Comparison of ENCODE assay signal across 24 cellular contexts in the genomic region with DNA sequence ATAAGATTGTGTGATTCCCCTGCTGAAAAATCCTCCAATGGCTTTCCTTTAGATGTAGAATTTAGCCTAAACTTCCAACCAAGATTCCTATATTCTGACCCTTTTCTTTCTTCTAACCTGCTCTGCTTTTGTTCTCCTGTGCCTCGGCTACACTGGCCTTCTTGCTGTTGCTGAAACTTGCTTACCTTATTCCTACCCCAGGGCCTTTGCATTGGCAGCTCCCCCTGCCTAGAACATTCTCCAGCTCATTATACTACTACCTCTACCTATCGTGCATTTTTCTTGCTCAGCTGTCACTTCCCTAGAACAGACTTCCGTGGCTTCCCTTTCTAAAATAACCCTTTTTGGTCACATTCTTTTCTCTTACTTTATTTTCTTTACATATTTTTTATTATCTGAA. TPM values are rescaled to one million over a fixed set of nuclear protein-coding genes. Genes with fewer than 3 reads are reported as not detected.
DNase-seq lines count a peak whose midpoint lies in the region; ATAC-seq, FAIRE-seq and TF ChIP-seq lines count a peak whose summit lies in the region.
"Had no signal": no experiment of that assay in that cellular context is flagged by ENCODE, and none has a peak within 500 bp of the region (broad histone marks: within the 10 kb centered on the region; RNA-seq: fewer than 3 reads in every experiment).

No MANE protein-coding gene starts in this region.

- no peaks in the 10 kb centered on the region for H4K20me1 ChIP-seq in astrocyte (ENCODE audit: insufficient read depth, low read length)
- H4K20me1 ChIP-seq: BLaER1 treated with 17β-estradiol and CSF1 and Interleukin-3, amounts not matched to agents 10 nM and 100 nM had no signal

- H3K79me1 ChIP-seq in mesenchymal stem cell (replicated peaks; ENCODE audit: low read length, poor library complexity, severe bottlenecking): peaks cover 9% of the 10 kb centered on the region

- no TSS peak for BruUV-seq in Calu3 (replicated peaks; lab: Mats Ljungman, UMichigan)

- H3K4me3 ChIP-seq in left ventricle myocardium inferior (no peak overlapping the region), astrocyte (ENCODE audit: insufficient read depth, low read depth, low read length) (no peak overlapping the region), mesenchymal stem cell (ENCODE audit: insufficient read depth in 1 of 2, low read depth in 1 of 2, low read length in 2 of 2) (no peak overlapping the region)
- H3K4me3 ChIP-seq: A549; BLaER1 treated with 17β-estradiol and CSF1 and Interleukin-3, amounts not matched to agents 10 nM and 100 nM; GM23338; HAP-1 had no signal

- intact Hi-C loops in left ventricle myocardium inferior (cut with micrococcal nuclease): no loop called here
- intact Hi-C loops in Right ventricle myocardium superior (cut with DNase I): no loop called here
- intact Hi-C loops in Calu3 (cut with micrococcal nuclease; ENCODE audit: unreplicated experiment): no loop called here

- H3K23ac ChIP-seq in mesenchymal stem cell (ENCODE audit: low read length in 2 of 2): no peak overlapping the region

- H3K18ac ChIP-seq in mesenchymal stem cell (ENCODE audit: low read depth in 1 of 2, low read length in 2 of 2): no peak overlapping the region

- H3K27ac ChIP-seq in left ventricle myocardium inferior (replicated peaks) (peak overlapping the region; percentile 3), astrocyte (ENCODE audit: low read depth, low read length) (no peak overlapping the region), mesenchymal stem cell (ENCODE audit: low read length, poor library complexity, severe bottlenecking) (peak overlapping the region; percentile 25)
- H3K27ac ChIP-seq: A549; BLaER1 treated with 17β-estradiol and CSF1 and Interleukin-3, amounts not matched to agents 10 nM and 100 nM had no signal

- CTCF ChIA-PET in Calu3 (lab: Charles Lee): no interaction called here

- no peaks in the 10 kb centered on the region for H3K9me3 ChIP-seq in left ventricle myocardium inferior (replicated peaks)
- no peaks in the 10 kb centered on the region for H3K9me3 ChIP-seq in astrocyte (ENCODE audit: insufficient read depth, low read depth, low read length)
- no peaks in the 10 kb centered on the region for H3K9me3 ChIP-seq in mesenchymal stem cell (ENCODE audit: control insufficient read depth, low read length)
- H3K9me3 ChIP-seq: A549; BE2C; BLaER1 treated with 17β-estradiol and CSF1 and Interleukin-3, amounts not matched to agents 10 nM and 100 nM; HAP-1 had no signal

- no peak overlapping the region for H2BK15ac ChIP-seq in mesenchymal stem cell (ENCODE audit: low read depth, poor library complexity, severe bottlenecking)

- H3K4me1 ChIP-seq in left ventricle myocardium inferior (peaks cover 43% of the 10 kb centered on the region), astrocyte (ENCODE audit: insufficient read depth, low read length) (no peaks in the 10 kb centered on the region), mesenchymal stem cell (ENCODE audit: control insufficient read depth, insufficient read depth, low read depth, low read length) (peaks cover 5% of the 10 kb centered on the region)

- H3K4me2 ChIP-seq in astrocyte (ENCODE audit: low read length): no peak overlapping the region
- no peak overlapping the region for H3K4me2 ChIP-seq in mesenchymal stem cell (ENCODE audit: low read length, poor library complexity, severe bottlenecking)
- H3K4me2 ChIP-seq: A549; BLaER1 treated with 17β-estradiol and CSF1 and Interleukin-3, amounts not matched to agents 10 nM and 100 nM; GM23338 had no signal

- no peak overlapping the region for H2BK5ac ChIP-seq in mesenchymal stem cell (ENCODE audit: low read depth, low read length, poor library complexity, severe bottlenecking)

- H3K36me3 Mint-ChIP-seq in HFFc6 (ENCODE audit: low read depth): peaks cover 25% of the 10 kb centered on the region
- H3K36me3 Mint-ChIP-seq in astrocyte (ENCODE audit: low read depth, unreplicated experiment): peaks cover 3% of the 10 kb centered on the region
- H3K36me3 Mint-ChIP-seq in Calu3 (ENCODE audit: insufficient read depth, unreplicated experiment): no peaks in the 10 kb centered on the region
- H3K36me3 Mint-ChIP-seq: CD14-positive monocyte; CD8-positive, alpha-beta memory T cell had no signal

- no peak overlapping the region for H2AFZ ChIP-seq in astrocyte (ENCODE audit: low read depth, low read length)
- H2AFZ ChIP-seq in mesenchymal stem cell (ENCODE audit: low read depth, low read length): no peak overlapping the region
- H2AFZ ChIP-seq: GM23338 had no signal

- peak overlapping the region; percentile 29; the same call in 1 of the 2 replicates for H3K27ac Mint-ChIP-seq in HFFc6
- H3K27ac Mint-ChIP-seq in astrocyte (ENCODE audit: unreplicated experiment): no peak overlapping the region
- H3K27ac Mint-ChIP-seq in Calu3 (ENCODE audit: unreplicated experiment): no peak overlapping the region
- H3K27ac Mint-ChIP-seq: CD14-positive monocyte; CD4-positive, alpha-beta T cell; CD8-positive, alpha-beta memory T cell; GM23338 had no signal

- H3K4me3 Mint-ChIP-seq in HFFc6 (no peak overlapping the region), astrocyte (ENCODE audit: unreplicated experiment) (peak overlapping the region; percentile 58), Calu3 (ENCODE audit: low read depth, unreplicated experiment) (no peak overlapping the region)
- H3K4me3 Mint-ChIP-seq: CD14-positive monocyte; CD4-positive, alpha-beta T cell; CD8-positive, alpha-beta memory T cell; GM23338 had no signal

- H3K27me3 ChIP-seq in left ventricle myocardium inferior (ENCODE audit: low read depth) (no peaks in the 10 kb centered on the region), astrocyte (ENCODE audit: insufficient read depth, low read length) (no peaks in the 10 kb centered on the region), mesenchymal stem cell (ENCODE audit: control insufficient read depth in 1 of 2, insufficient read depth in 1 of 2, low read length in 2 of 2) (no peaks in the 10 kb centered on the region)
- H3K27me3 ChIP-seq: BE2C; BLaER1 treated with 17β-estradiol and CSF1 and Interleukin-3, amounts not matched to agents 10 nM and 100 nM had no signal

- WGBS in mesenchymal stem cell: 92% methylated on average over 2 of the region's 3 CpGs

- no peaks in the 10 kb centered on the region for H3K9me3 Mint-ChIP-seq in HFFc6
- no peaks in the 10 kb centered on the region for H3K9me3 Mint-ChIP-seq in astrocyte (ENCODE audit: unreplicated experiment)
- no peaks in the 10 kb centered on the region for H3K9me3 Mint-ChIP-seq in Calu3 (ENCODE audit: low read depth, unreplicated experiment)
- H3K9me3 Mint-ChIP-seq: CD14-positive monocyte; CD4-positive, alpha-beta T cell; GM23338 had no signal

- H3K14ac ChIP-seq in mesenchymal stem cell (ENCODE audit: low read length in 2 of 2): no peak overlapping the region

- DNase-seq in left ventricle myocardium inferior (no peak), Right ventricle myocardium superior (no peak), HFFc6 (no peak), astrocyte (ENCODE audit: low read depth) (no peak), mesenchymal stem cell (no peak), Calu3 (no peak)
- DNase-seq in activated CD4-positive, alpha-beta T cell treated with anti-CD3 and anti-CD28 coated beads, Interleukin-2, amount 50 U/mL, for 4 hours: no peak
- DNase-seq: 8988T; ACHN; AML-193; BE2C; CD4-positive, alpha-beta T cell; CD8-positive, alpha-beta memory T cell; DMS53; DMS79 treated with DMSO at 0.1 percent for 48 hours; GF-D8 had no signal

- no peaks in the 10 kb centered on the region for H3K79me2 ChIP-seq in astrocyte (ENCODE audit: insufficient read depth, low read length)

- TF ChIP-seq CTCF in left ventricle myocardium inferior (IDR thresholded peaks at IDR 0.05; ENCODE audit: borderline replicate concordance) (no peak), HFFc6 (IDR thresholded peaks at IDR 0.05) (no peak), astrocyte (IDR thresholded peaks at IDR 0.05; ENCODE audit: insufficient read depth, low read depth, low read length) (no peak), Calu3 (IDR thresholded peaks at IDR 0.05; ENCODE audit: unreplicated experiment) (no peak)

- peak overlapping the region; percentile 53 for H4K8ac ChIP-seq in mesenchymal stem cell (ENCODE audit: low read length)

- H3K4me1 Mint-ChIP-seq in HFFc6 (ENCODE audit: low read depth): peaks cover 63% of the 10 kb centered on the region
- peaks cover 16% of the 10 kb centered on the region for H3K4me1 Mint-ChIP-seq in astrocyte (ENCODE audit: low read depth, unreplicated experiment)
- H3K4me1 Mint-ChIP-seq in Calu3 (ENCODE audit: low read depth, unreplicated experiment): peaks cover 11% of the 10 kb centered on the region
- H3K4me1 Mint-ChIP-seq: CD8-positive, alpha-beta memory T cell had no signal

- H3K27me3 Mint-ChIP-seq in HFFc6 (ENCODE audit: insufficient read depth) (peaks cover 7% of the 10 kb centered on the region), astrocyte (ENCODE audit: low read depth, unreplicated experiment) (no peaks in the 10 kb centered on the region), Calu3 (ENCODE audit: unreplicated experiment) (no peaks in the 10 kb centered on the region)
- H3K27me3 Mint-ChIP-seq: CD4-positive, alpha-beta T cell; CD8-positive, alpha-beta memory T cell had no signal

- FAIRE-seq in astrocyte (lab: Jason Lieb, UNC): no peak
- FAIRE-seq: GM12891, GM18507, H54 had no signal

- no peak overlapping the region for H2BK120ac ChIP-seq in mesenchymal stem cell (ENCODE audit: low read depth, low read length)

- H2AK5ac ChIP-seq in mesenchymal stem cell (ENCODE audit: low read length, severe bottlenecking): no peak overlapping the region

- H4K91ac ChIP-seq in mesenchymal stem cell (ENCODE audit: low read length): no peak overlapping the region

- H3K36me3 ChIP-seq in left ventricle myocardium inferior (no peaks in the 10 kb centered on the region), astrocyte (ENCODE audit: insufficient read depth, low read length) (no peaks in the 10 kb centered on the region), mesenchymal stem cell (ENCODE audit: control insufficient read depth in 1 of 2, insufficient read depth in 2 of 2, low read depth in 1 of 2, low read length in 2 of 2) (peaks cover 0 to 8% of the 10 kb centered on the region in 2 experiments)
- H3K36me3 ChIP-seq: BE2C; BLaER1 treated with 17β-estradiol and CSF1 and Interleukin-3, amounts not matched to agents 10 nM and 100 nM; HAP-1 had no signal

- H3K4ac ChIP-seq in mesenchymal stem cell (ENCODE audit: low read depth in 1 of 2, low read length in 2 of 2): no peak overlapping the region

- H2BK12ac ChIP-seq in mesenchymal stem cell (ENCODE audit: low read length in 2 of 2): no peak overlapping the region

- no peak for ATAC-seq in Right ventricle myocardium superior (ENCODE audit: poor library complexity)
- ATAC-seq: A549, GM23338 had no signal

- H3K9ac ChIP-seq in astrocyte (ENCODE audit: low read length): no peak overlapping the region
- H3K9ac ChIP-seq in mesenchymal stem cell (ENCODE audit: low read length): no peak overlapping the region
- H3K9ac ChIP-seq: BLaER1 treated with 17β-estradiol and CSF1 and Interleukin-3, amounts not matched to agents 10 nM and 100 nM had no signal

RNA-seq across cellular contexts. Expression of a gene that starts 48.7 kb away (rescaled TPM):
- total RNA-seq in left ventricle myocardium inferior: 30.5 TPM
- 27.4 TPM for total RNA-seq in Right ventricle myocardium superior
- total RNA-seq in HFFc6 (2021; fragmentation: NEBNext Ultra II Directional; extraction: Animal tissue kit (Norgen Biotek cat#: 25700)): 10 to 100 TPM; 71.8 to 95.7 (median 79.1) TPM
- total RNA-seq in astrocyte: 38.9 and 58.2 TPM in 2 replicates
- 3.5 TPM for polyA plus RNA-seq in mesenchymal stem cell (2013, experiment 1 of 2)
- polyA plus RNA-seq in mesenchymal stem cell (2013, experiment 2 of 2): 3.8 TPM
- 9.9 and 12.9 TPM in 2 replicates for total RNA-seq in Calu3 (2022)
- total RNA-seq: CD8-positive, alpha-beta memory T cell had no signal
- polyA plus RNA-seq: CD14-positive monocyte; CD8-positive, alpha-beta memory T cell had no signal
